ENCODE assay signal across 19 cellular contexts in genomic region chr2:177237932-177238331, GRCh38. TPM values are rescaled to one million over a fixed set of nuclear protein-coding genes. Genes with fewer than 3 reads are reported as not detected.
DNase-seq lines count a peak whose midpoint lies in the region; ATAC-seq and TF ChIP-seq lines count a peak whose summit lies in the region.
"Had no signal": no experiment of that assay in that cellular context is flagged by ENCODE, and none has a peak within 500 bp of the region (broad histone marks: within the 10 kb centered on the region; RNA-seq: fewer than 3 reads in every experiment).

No MANE protein-coding gene starts in this region.

- H3K27me3 Mint-ChIP-seq in activated CD4-positive, alpha-beta T cell treated with anti-CD3 and anti-CD28 coated beads for 36 hours, result no peaks in the 10 kb centered on the region
- peaks cover 0 to 5% (median 0%) of the 10 kb centered on the region in 3 donors for H3K27me3 Mint-ChIP-seq in immature natural killer cell (ENCODE audit: low read depth in 3 of 3)
- H3K27me3 Mint-ChIP-seq in stimulated activated naive B cell treated with anti-CD40 and anti-IgM and Interleukin-4, amounts not matched to agents 10 μg/mL and 1 μg/mL and 100 μg/mL, for 72 hours, result no peaks in the 10 kb centered on the region

- H2BK20ac ChIP-seq in IMR-90 (ENCODE audit: low read depth, low read length), result no peak overlapping the region

- BruUV-seq in IMR-90 (replicated peaks; lab: Mats Ljungman, UMichigan), result no TSS peak

- no peak overlapping the region for H3K18ac ChIP-seq in IMR-90 (ENCODE audit: low read depth, low read length)

- ATAC-seq in activated CD4-positive, alpha-beta T cell treated with anti-CD3 and anti-CD28 coated beads for 36 hours, result no peak
- ATAC-seq in IMR-90 (ENCODE audit: low read depth) (no peak), GM21528 (IDR thresholded peaks at IDR 0.05; ENCODE audit: low FRiP score, unreplicated experiment) (no peak)
- no peak for ATAC-seq in stimulated activated naive B cell treated with anti-CD40 and anti-IgM and Interleukin-4, amounts not matched to agents 10 μg/mL and 1 μg/mL and 100 μg/mL, for 72 hours (replicated peaks)
- ATAC-seq: activated T-cell treated with anti-CD3 and anti-CD28 coated beads, Interleukin-2, amount 50 U/mL, for 4 hours; SK-N-SH treated with all-trans-retinoic acid at 6 μM for 48 hours had no signal

- no peak overlapping the region for H3K56ac ChIP-seq in IMR-90 (ENCODE audit: extremely low read depth, insufficient read depth, low read length)

- no peak overlapping the region for H2BK15ac ChIP-seq in IMR-90 (ENCODE audit: low read depth, low read length)

- no peak overlapping the region for H4K5ac ChIP-seq in IMR-90 (ENCODE audit: low read depth, low read length)

- H3K23ac ChIP-seq in IMR-90 (ENCODE audit: low read depth, low read length), result peak overlapping the region; percentile 64; the same call in 1 of the 2 replicates

- H3K4me3 Mint-ChIP-seq in activated CD4-positive, alpha-beta T cell treated with anti-CD3 and anti-CD28 coated beads for 36 hours, result no peak overlapping the region
- H3K4me3 Mint-ChIP-seq in immature natural killer cell, result peak overlapping the region in 2 of 5 donors; percentile 17 to 23
- no peak overlapping the region for H3K4me3 Mint-ChIP-seq in stimulated activated naive B cell treated with anti-CD40 and anti-IgM and Interleukin-4, amounts not matched to agents 10 μg/mL and 1 μg/mL and 100 μg/mL, for 72 hours
- H3K4me3 Mint-ChIP-seq: activated T-cell treated with anti-CD3 and anti-CD28 coated beads, Interleukin-2, amount 50 U/mL, for 4 hours; H9 had no signal

- peaks cover 29% of the 10 kb centered on the region for H3K36me3 ChIP-seq in IMR-90 (ENCODE audit: control insufficient read depth, insufficient read depth, low read length)

- H3K27ac ChIP-seq in IMR-90 (ENCODE audit: insufficient read depth, low read length), result no peak overlapping the region
- H3K27ac ChIP-seq: PC-9 had no signal

- H2AFZ ChIP-seq in IMR-90 (replicated peaks; ENCODE audit: low read length, poor library complexity), result no peak overlapping the region
- H2AFZ ChIP-seq: PC-9 had no signal

- no peak overlapping the region for H3K4ac ChIP-seq in IMR-90 (ENCODE audit: low read depth, low read length)

- no CpG with 5 or more reads among the region's 2 CpGs for WGBS in IMR-90 (ENCODE audit: extremely low coverage in 2 of 2, insufficient read length in 1 of 2), 2 experiments

- H4K20me1 ChIP-seq in IMR-90 (ENCODE audit: insufficient read depth, low read length), result peaks cover 94% of the 10 kb centered on the region

- H3K14ac ChIP-seq in IMR-90 (replicated peaks; ENCODE audit: low read depth, low read length), result no peak overlapping the region

- no peak overlapping the region for H4K8ac ChIP-seq in IMR-90 (ENCODE audit: low read depth in 2 of 2, low read length in 2 of 2)

- CTCF ChIA-PET in activated CD4-positive, alpha-beta T cell treated with anti-CD3 and anti-CD28 coated beads for 36 hours (lab: Charles Lee), result interaction anchor here (0.7 to 2.9 kb wide), 4 partner anchors 11 to 73 kb away, joined by 3 to 22 read pairs (median 4); partner anchors contain the start of gene NFE2L2
- CTCF ChIA-PET in IMR-90 (lab: Yijun Ruan, JAX), result interaction anchor here (0.5 to 1.0 kb wide), 2 partner anchors 8 to 25 kb away, joined by 4 read pairs; no protein-coding TSS in a partner anchor

- H3K36me3 Mint-ChIP-seq in activated CD4-positive, alpha-beta T cell treated with anti-CD3 and anti-CD28 coated beads for 36 hours (ENCODE audit: low read depth), result peaks cover 47% of the 10 kb centered on the region
- H3K36me3 Mint-ChIP-seq in immature natural killer cell, result peaks cover 0 to 4% (median 4%) of the 10 kb centered on the region in 3 donors
- peaks cover 23 to 50% of the 10 kb centered on the region in 2 donors for H3K36me3 Mint-ChIP-seq in stimulated activated naive B cell treated with anti-CD40 and anti-IgM and Interleukin-4, amounts not matched to agents 10 μg/mL and 1 μg/mL and 100 μg/mL, for 72 hours

- H3K9me1 ChIP-seq in IMR-90 (ENCODE audit: insufficient read depth, low read length), result peaks cover 18% of the 10 kb centered on the region

- H2AK5ac ChIP-seq in IMR-90 (ENCODE audit: low read depth, low read length), result no peak overlapping the region

- H3K4me3 ChIP-seq in IMR-90 (ENCODE audit: insufficient read depth, low read depth, low read length), result no peak overlapping the region
- H3K4me3 ChIP-seq: BLaER1 treated with 17β-estradiol and CSF1 and Interleukin-3, amounts not matched to agents 10 nM and 100 nM; PC-9 had no signal

- dilution Hi-C loops in IMR-90 (cut with HindIII; ENCODE audit: low sequenced_read_pairs, unreplicated experiment), result no loop called here

- no peaks in the 10 kb centered on the region for H3K27me3 ChIP-seq in IMR-90 (ENCODE audit: control insufficient read depth, insufficient read depth, low read length)
- H3K27me3 ChIP-seq: BLaER1 treated with 17β-estradiol and CSF1 and Interleukin-3, amounts not matched to agents 10 nM and 100 nM had no signal

- no peak overlapping the region for H3K9ac ChIP-seq in IMR-90 (ENCODE audit: low read depth, low read length)

- intact Hi-C loops in activated CD4-positive, alpha-beta T cell treated with anti-CD3 and anti-CD28 coated beads for 36 hours (cut with DNase I, micrococcal nuclease), result no loop called here
- intact Hi-C loops in IMR-90 (cut with micrococcal nuclease), result no loop called here

- H4K91ac ChIP-seq in IMR-90 (ENCODE audit: insufficient read depth, low read depth, low read length), result no peak overlapping the region

- H3K4me2 ChIP-seq in IMR-90 (ENCODE audit: low read depth, low read length), result no peak overlapping the region
- H3K4me2 ChIP-seq: PC-9 had no signal

- DNase-seq in activated CD4-positive, alpha-beta T cell treated with anti-CD3 and anti-CD28 coated beads for 36 hours, result no peak
- no peak for DNase-seq in activated CD4-positive, alpha-beta T cell treated with anti-CD3 and anti-CD28 coated beads for 48 hours
- no peak for DNase-seq in IMR-90
- DNase-seq in immature natural killer cell, result no peak
- no peak for DNase-seq in stimulated activated naive B cell treated with anti-CD40 and anti-IgM and Interleukin-4, amounts not matched to agents 10 μg/mL and 1 μg/mL and 100 μg/mL, for 72 hours
- DNase-seq in GM10266 (ENCODE audit: extremely low spot score), result no peak
- no peak for DNase-seq in COLO829 (ENCODE audit: low spot score)
- DNase-seq: activated CD4-positive, alpha-beta T cell treated with anti-CD3 and anti-CD28 coated beads, Interleukin-2, amount 50 U/mL, for 1 hour; activated T-cell treated with anti-CD3 and anti-CD28 coated beads, Interleukin-2, amount 50 U/mL, for 4 hours; central memory CD4-positive, alpha-beta T cell; DMS79 treated with DMSO at 0.1 percent for 48 hours; H9; hypothalamus; NCI-H2171; PC-9; stimulated activated CD4-positive, alpha-beta T cell treated with anti-CD3 and anti-CD28 coated beads, Interleukin-2, amount 100 ng/mL, for 24 hours had no signal

- no peak overlapping the region for H2BK120ac ChIP-seq in IMR-90 (ENCODE audit: low read depth, low read length)

- TF ChIP-seq CTCF in IMR-90 (conservative IDR thresholded peaks at IDR 0.05; ENCODE audit: low read depth, low read length), result no peak
- no peak for TF ChIP-seq CTCF in GM10266 (IDR thresholded peaks at IDR 0.05; ENCODE audit: control insufficient read depth, insufficient read depth, low read depth, missing control alignments)

- H2AK9ac ChIP-seq in IMR-90 (replicated peaks; ENCODE audit: low read depth, low read length, poor library complexity), result no peak overlapping the region

- H3K4me1 Mint-ChIP-seq in activated CD4-positive, alpha-beta T cell treated with anti-CD3 and anti-CD28 coated beads for 36 hours, result peaks cover 66% of the 10 kb centered on the region
- H3K4me1 Mint-ChIP-seq in immature natural killer cell, result peaks cover 76 to 89% of the 10 kb centered on the region in 2 donors
- H3K4me1 Mint-ChIP-seq in stimulated activated naive B cell treated with anti-CD40 and anti-IgM and Interleukin-4, amounts not matched to agents 10 μg/mL and 1 μg/mL and 100 μg/mL, for 72 hours, result peaks cover 34 to 63% of the 10 kb centered on the region in 2 donors

- peak overlapping the region; percentile 72 for H3K27ac Mint-ChIP-seq in activated CD4-positive, alpha-beta T cell treated with anti-CD3 and anti-CD28 coated beads for 36 hours
- H3K27ac Mint-ChIP-seq in immature natural killer cell, result peak overlapping the region in 5 of 6 donors; percentile 95 to 98 (median 97)
- H3K27ac Mint-ChIP-seq in stimulated activated naive B cell treated with anti-CD40 and anti-IgM and Interleukin-4, amounts not matched to agents 10 μg/mL and 1 μg/mL and 100 μg/mL, for 72 hours, result peak overlapping the region; percentile 37
- H3K27ac Mint-ChIP-seq: H9 had no signal

- no peak for TF ChIP-seq POLR2A in IMR-90 (IDR thresholded peaks at IDR 0.05; ENCODE audit: low read depth, low read length)

- H3K9me3 ChIP-seq in IMR-90 (ENCODE audit: control insufficient read depth, insufficient read depth, low read length), result no peaks in the 10 kb centered on the region
- H3K9me3 ChIP-seq: BLaER1 treated with 17β-estradiol and CSF1 and Interleukin-3, amounts not matched to agents 10 nM and 100 nM had no signal

- H3K79me1 ChIP-seq in IMR-90 (ENCODE audit: low read depth in 1 of 2, low read length in 2 of 2), result peaks cover 11 to 41% of the 10 kb centered on the region in 2 experiments; a peak in 3 of 4 replicates

- no peak overlapping the region for H2BK5ac ChIP-seq in IMR-90 (ENCODE audit: low read depth, low read length, poor library complexity, severe bottlenecking)

- H3K9me3 Mint-ChIP-seq in activated CD4-positive, alpha-beta T cell treated with anti-CD3 and anti-CD28 coated beads for 36 hours (ENCODE audit: low read depth), result no peaks in the 10 kb centered on the region
- no peaks in the 10 kb centered on the region for H3K9me3 Mint-ChIP-seq in immature natural killer cell
- H3K9me3 Mint-ChIP-seq in stimulated activated naive B cell treated with anti-CD40 and anti-IgM and Interleukin-4, amounts not matched to agents 10 μg/mL and 1 μg/mL and 100 μg/mL, for 72 hours, result no peaks in the 10 kb centered on the region
- H3K9me3 Mint-ChIP-seq: activated T-cell treated with anti-CD3 and anti-CD28 coated beads, Interleukin-2, amount 50 U/mL, for 4 hours; H9 had no signal

- TF ChIP-seq RAD21 in IMR-90 (IDR thresholded peaks at IDR 0.05; ENCODE audit: low read length), result no peak

- H3K4me1 ChIP-seq in IMR-90 (ENCODE audit: control insufficient read depth, insufficient read depth, low read length), result peaks cover 20% of the 10 kb centered on the region

- POLR2A ChIA-PET in activated CD4-positive, alpha-beta T cell treated with anti-CD3 and anti-CD28 coated beads for 36 hours (lab: Charles Lee), result no interaction called here
- POLR2A ChIA-PET in IMR-90 (lab: Charles Lee; ENCODE audit: unreplicated experiment), result interaction anchor here (0.7 kb wide), 1 partner anchor 154 kb away, joined by 3 read pairs; the partner anchor contains the start of gene AGPS

- in situ Hi-C loops in IMR-90 (cut with MboI; ENCODE audit: low sequenced_read_pairs), result no loop called here

RNA-seq across cellular contexts. Expression of gene HNRNPA3, which starts 25.3 kb away (rescaled TPM):
- 100 to 1,000 TPM; 200 to 290 TPM for total RNA-seq in activated CD4-positive, alpha-beta T cell treated with anti-CD3 and anti-CD28 coated beads for 36 hours
- 18.6 and 35.6 TPM in 2 replicates for total RNA-seq in IMR-90 (2012; rRNA removed)
- polyA plus RNA-seq in IMR-90 (2012; rRNA removed), result 111 and 119 TPM in 2 replicates
- polyA plus RNA-seq in IMR-90 (2012; cell fraction: cytosol; rRNA removed), result 20.4 and 31.8 TPM in 2 replicates
- 9.3 and 76.5 TPM in 2 replicates for polyA plus RNA-seq in IMR-90 (2012; cell fraction: nucleus; rRNA removed; ENCODE audit: low replicate concordance)
- polyA plus RNA-seq in immature natural killer cell, result 10 to 100 TPM; 47.7 to 85.5 (median 49.7) TPM

RNA-seq across cellular contexts. Expression of gene NFE2L2, which starts 26.6 kb away (rescaled TPM):
- total RNA-seq in activated CD4-positive, alpha-beta T cell treated with anti-CD3 and anti-CD28 coated beads for 36 hours, result 10 to 100 TPM; 56.6 to 81.5 TPM
- total RNA-seq in IMR-90 (2012; rRNA removed), result 72.8 and 83.5 TPM in 2 replicates
- polyA plus RNA-seq in IMR-90 (2012; rRNA removed) (64.7 and 72.7 TPM in 2 replicates), immature natural killer cell (10 to 100 TPM; 36.9 to 50.2 (median 41.2) TPM)
- 24.4 and 31.1 TPM in 2 replicates for polyA plus RNA-seq in IMR-90 (2012; cell fraction: cytosol; rRNA removed)
- 12.9 and 91.4 TPM in 2 replicates for polyA plus RNA-seq in IMR-90 (2012; cell fraction: nucleus; rRNA removed; ENCODE audit: low replicate concordance)

Comparison
In these comparisons a context has a peak if more than half of its experiments do, and no peak if none do; other contexts are left out.
1. H3K27ac Mint-ChIP-seq: peak in every context shown above with its lines; median percentile 97 in immature natural killer cell; 72 in activated CD4-positive, alpha-beta T cell treated with anti-CD3 and anti-CD28 coated beads for 36 hours; 37 in stimulated activated naive B cell treated with anti-CD40 and anti-IgM and Interleukin-4, amounts not matched to agents 10 μg/mL and 1 μg/mL and 100 μg/mL, for 72 hours.